16 cellular contexts compared by ENCODE assay signal in the genomic region with DNA sequence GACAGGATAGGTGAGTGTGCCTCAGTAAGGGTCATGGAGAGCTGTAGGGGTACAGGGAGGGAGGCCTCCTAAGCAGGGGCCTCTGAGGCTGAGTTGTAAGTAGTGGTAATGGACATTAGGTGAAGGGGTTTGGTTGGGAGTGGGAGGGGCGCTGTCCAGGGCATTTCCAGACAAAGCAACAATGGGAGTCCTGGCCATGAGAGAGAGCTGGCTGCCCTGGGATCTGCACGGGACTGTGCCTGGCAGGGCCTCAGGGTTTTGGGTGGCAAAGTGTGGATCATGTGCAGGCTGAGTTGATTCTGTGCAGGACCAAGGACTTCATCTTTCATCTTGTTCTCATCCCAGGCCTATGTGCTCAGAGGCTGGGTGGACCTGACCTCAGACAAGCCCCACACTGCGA.
"Had no signal": no experiment of that assay in that cellular context is flagged by ENCODE, and none has a peak within 500 bp of the region (broad histone marks: within the 10 kb centered on the region; RNA-seq: fewer than 3 reads in every experiment).

No MANE protein-coding gene starts in this region.

- DNase-seq: cerebellar nuclear complex; dermis blood vessel endothelial cell; erythroblast; foreskin keratinocyte; mammary epithelial cell; mucosa of descending colon; naive thymus-derived CD8-positive, alpha-beta T cell; small intestine; stimulated activated CD4-positive, alpha-beta T cell treated with anti-CD3 and anti-CD28 coated beads, Interleukin-12 subunit alpha, Interleukin-12 subunit beta, amount 100 ng/mL, for 4 hours; stimulated activated CD4-positive, alpha-beta T cell treated with anti-CD3 and anti-CD28 coated beads, Interleukin-2, amount 100 ng/mL, for 48 hours; upper lobe of left lung had no signal

- H3K9me3 ChIP-seq: mucosa of descending colon, neutrophil, tibial artery, upper lobe of left lung, vagina had no signal

- ATAC-seq: foreskin keratinocyte; left colon; mucosa of descending colon; naive thymus-derived CD8-positive, alpha-beta T cell had no signal

- H3K27me3 Mint-ChIP-seq: naive thymus-derived CD8-positive, alpha-beta T cell; stimulated activated naive CD8-positive, alpha-beta T cell treated with anti-CD3 and anti-CD28 coated beads, Interleukin-15, Interleukin-2, amounts not matched to agents 100 ng/mL and 50 ng/mL, for 24 hours had no signal

- H3K36me3 Mint-ChIP-seq: naive thymus-derived CD8-positive, alpha-beta T cell had no signal

- H3K9me3 Mint-ChIP-seq: naive thymus-derived CD8-positive, alpha-beta T cell; stimulated activated naive CD8-positive, alpha-beta T cell treated with anti-CD3 and anti-CD28 coated beads, Interleukin-15, Interleukin-2, amounts not matched to agents 100 ng/mL and 50 ng/mL, for 24 hours had no signal

- H3K4me3 Mint-ChIP-seq: naive thymus-derived CD8-positive, alpha-beta T cell; stimulated activated naive CD8-positive, alpha-beta T cell treated with anti-CD3 and anti-CD28 coated beads, Interleukin-15, Interleukin-2, amounts not matched to agents 100 ng/mL and 50 ng/mL, for 24 hours had no signal

- H3K27me3 ChIP-seq: foreskin keratinocyte, neutrophil, tibial artery, upper lobe of left lung, vagina had no signal

- H3K27ac Mint-ChIP-seq: stimulated activated naive CD8-positive, alpha-beta T cell treated with anti-CD3 and anti-CD28 coated beads, Interleukin-15, Interleukin-2, amounts not matched to agents 100 ng/mL and 50 ng/mL, for 24 hours had no signal

- H3K4me3 ChIP-seq: mucosa of descending colon, tibial artery, upper lobe of left lung, vagina had no signal

- H3K27ac ChIP-seq: foreskin keratinocyte, neutrophil, tibial artery, upper lobe of left lung, vagina had no signal
